In the genomic region with DNA sequence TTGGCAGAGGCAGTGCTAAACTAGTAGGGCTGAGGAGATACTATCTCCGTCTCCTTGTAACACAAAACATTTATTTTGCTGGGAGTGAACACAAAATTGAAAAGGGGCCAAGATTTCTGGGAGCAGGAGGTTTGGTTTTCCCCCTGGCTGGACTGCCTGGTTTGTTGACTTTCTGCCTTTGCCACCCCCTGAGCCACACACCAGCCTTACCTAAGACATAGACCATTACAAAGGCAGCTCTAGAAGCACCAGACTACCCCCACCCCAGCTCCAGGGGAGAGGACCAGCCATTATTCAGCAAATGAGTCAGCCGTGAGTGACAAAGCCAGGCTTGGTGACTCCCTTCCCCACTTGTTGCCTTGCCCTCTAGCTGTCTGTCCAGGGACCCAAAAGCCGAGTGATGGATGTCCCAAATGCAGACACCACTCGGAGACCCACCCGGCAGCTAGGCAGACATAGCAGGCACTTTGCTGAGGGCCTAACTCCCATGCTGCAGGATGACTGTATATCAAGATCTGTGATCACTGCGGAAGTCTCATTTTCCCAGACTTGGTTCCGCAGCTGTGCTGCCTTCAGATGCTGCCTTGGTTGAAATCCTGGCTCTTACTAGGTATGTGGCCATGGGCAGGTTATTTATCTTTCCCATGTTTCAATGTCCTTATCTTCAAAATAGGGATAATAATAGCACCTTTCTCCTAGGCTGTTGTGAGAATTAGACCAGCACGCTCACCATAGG, we compare ENCODE assay signal across 9 cellular contexts. TPM values are rescaled to one million over a fixed set of nuclear protein-coding genes. Genes with fewer than 3 reads are reported as not detected.
DNase-seq lines count a peak whose midpoint lies in the region; ATAC-seq and TF ChIP-seq lines count a peak whose summit lies in the region.
"Had no signal": no experiment of that assay in that cellular context is flagged by ENCODE, and none has a peak within 500 bp of the region (broad histone marks: within the 10 kb centered on the region; RNA-seq: fewer than 3 reads in every experiment).

No MANE protein-coding gene starts in this region.

- ATAC-seq in left ventricle myocardium superior: peak; percentile 43
- no peak for ATAC-seq in GM21423 (IDR thresholded peaks at IDR 0.05; ENCODE audit: unreplicated experiment)
- no peak for ATAC-seq in GM21786 (IDR thresholded peaks at IDR 0.05; ENCODE audit: unreplicated experiment)

- H3K4ac ChIP-seq in H9 (ENCODE audit: low read depth, low read length): no peak overlapping the region

- H3K4me1 ChIP-seq in H9 (ENCODE audit: insufficient read depth, low read length): peaks cover 23% of the 10 kb centered on the region
- peaks cover 0 to 42% (median 30%) of the 10 kb centered on the region in 4 donors for H3K4me1 ChIP-seq in sigmoid colon
- H3K4me1 ChIP-seq in spleen: peaks cover 0 to 3% (median 0%) of the 10 kb centered on the region in 6 donors

- no peak overlapping the region for H2BK12ac ChIP-seq in H9 (ENCODE audit: insufficient read length, low read depth, low read length)

- WGBS in H9 (ENCODE audit: extremely low coverage, insufficient read length, low lambda C conversion rate): no CpG with 5 or more reads among the region's 8 CpGs
- WGBS in sigmoid colon, 2 donors: 72 to 82% methylated on average over 8 of the region's 8 CpGs
- whole genome bisulfite sequencing in spleen, 5 donors: 78 to 84% (median 81%) methylated on average over 8 of the region's 8 CpGs

- no peak overlapping the region for H2BK120ac ChIP-seq in H9 (ENCODE audit: low read depth, low read length, poor library complexity, severe bottlenecking)

- H3K23me2 ChIP-seq in H9 (ENCODE audit: insufficient read length, low read depth, low read length, poor library complexity, severe bottlenecking): no peaks in the 10 kb centered on the region

- no peaks in the 10 kb centered on the region; a peak in 1 of 5 replicates for H3K9me3 Mint-ChIP-seq in H9

- H3K23ac ChIP-seq in H9 (ENCODE audit: insufficient read length, low read depth, low read length): no peak overlapping the region

- intact Hi-C loops in left ventricle myocardium superior (cut with micrococcal nuclease) (no loop called here), sigmoid colon (cut with DNase I) (no loop called here), spleen (cut with DNase I; ENCODE audit: low total_unique reads) (no loop called here)

- H4K5ac ChIP-seq in H9 (ENCODE audit: insufficient read length, low read depth, low read length): no peak overlapping the region

- H3K9ac ChIP-seq in H9 (ENCODE audit: extremely low read depth, insufficient read length, low read length): no peak overlapping the region

- no peak overlapping the region for H3K4me2 ChIP-seq in H9 (ENCODE audit: insufficient read depth, insufficient read length, low read length)

- DNase-seq in H9 (no peak), NCI-H69 (lab: John Stamatoyannopoulos, UW) (peak; percentile 85), left ventricle myocardium superior (no peak), sigmoid colon (no peak), spleen (no peak)
- DNase-seq: activated CD4-positive, alpha-beta T cell treated with anti-CD3 and anti-CD28 coated beads for 4 hours had no signal

- TF ChIP-seq CTCF in H9 (conservative IDR thresholded peaks at IDR 0.05) (no peak), sigmoid colon (IDR thresholded peaks at IDR 0.05) (no peak), spleen (IDR thresholded peaks at IDR 0.05 in 8 of 11, conservative IDR thresholded peaks at IDR 0.05 in 3 of 11) (no peak)

- H3K27ac Mint-ChIP-seq in H9: peak overlapping the region; percentile 84 to 93 (median 92)

- peaks cover 58 to 77% of the 10 kb centered on the region in 2 experiments for H3K4me1 Mint-ChIP-seq in H9

- H3K36me3 Mint-ChIP-seq in H9 (ENCODE audit: insufficient read depth in 1 of 3, low read depth in 3 of 3): no peaks in the 10 kb centered on the region

- H4K20me1 ChIP-seq in H9 (ENCODE audit: control insufficient read depth, insufficient read depth, insufficient read length): no peaks in the 10 kb centered on the region

- no peak overlapping the region for H4K91ac ChIP-seq in H9 (ENCODE audit: insufficient read length, low read depth, low read length)

- H2BK15ac ChIP-seq in H9 (ENCODE audit: low read depth, low read length): no peak overlapping the region

- H3K79me2 ChIP-seq in H9 (ENCODE audit: insufficient read depth, low read length): no peaks in the 10 kb centered on the region

- peak overlapping the region; percentile 22 to 42; a peak in 3 of 5 replicates for H3K4me3 Mint-ChIP-seq in H9

- H3K4me3 ChIP-seq in sigmoid colon: no peak overlapping the region
- no peak overlapping the region for H3K4me3 ChIP-seq in spleen

- no peak overlapping the region for H2AFZ ChIP-seq in H9 (ENCODE audit: low read length)

- no peak overlapping the region for H2AK5ac ChIP-seq in H9 (ENCODE audit: insufficient read length, low read length)

- TF ChIP-seq POLR2A in sigmoid colon (IDR thresholded peaks at IDR 0.05): no peak
- no peak for TF ChIP-seq POLR2A in spleen (IDR thresholded peaks at IDR 0.05)

- no peaks in the 10 kb centered on the region for H3K79me1 ChIP-seq in H9 (ENCODE audit: insufficient read depth, low read depth, low read length, poor library complexity, severe bottlenecking)

- TF ChIP-seq EP300 in sigmoid colon (IDR thresholded peaks at IDR 0.05): no peak

- no peaks in the 10 kb centered on the region for H3K27me3 ChIP-seq in H9 (ENCODE audit: insufficient read depth, low read length)
- H3K27me3 ChIP-seq in sigmoid colon: no peaks in the 10 kb centered on the region
- H3K27me3 ChIP-seq in spleen (replicated peaks in 1 of 7): peaks cover 0 to 21% (median 0%) of the 10 kb centered on the region in 7 donors

- no peak overlapping the region for H4K8ac ChIP-seq in H9 (replicated peaks; ENCODE audit: insufficient read length, low read depth, low read length)

- H3K27ac ChIP-seq in H9 (ENCODE audit: insufficient read length, low read depth, low read length): no peak overlapping the region
- peak overlapping the region in 3 of 4 donors; percentile 73 to 78 (median 77) for H3K27ac ChIP-seq in sigmoid colon
- no peak overlapping the region for H3K27ac ChIP-seq in spleen
- H3K27ac ChIP-seq: HL-60 had no signal

- H2BK5ac ChIP-seq in H9 (ENCODE audit: insufficient read length, low read length): no peak overlapping the region

- H3K36me3 ChIP-seq in sigmoid colon: no peaks in the 10 kb centered on the region
- H3K36me3 ChIP-seq in spleen: no peaks in the 10 kb centered on the region

- no peak overlapping the region for H3T11ph ChIP-seq in H9 (ENCODE audit: low read length)

- H3K9me3 ChIP-seq in H9 (ENCODE audit: control insufficient read depth, low read depth, low read length): no peaks in the 10 kb centered on the region
- no peaks in the 10 kb centered on the region for H3K9me3 ChIP-seq in sigmoid colon
- no peaks in the 10 kb centered on the region for H3K9me3 ChIP-seq in spleen

- 0 out of 2 replicates have a peak overlapping the region, but pooled peaks have one; percentile 30 for H3K14ac ChIP-seq in H9 (ENCODE audit: insufficient read depth, low read length)

- H2BK20ac ChIP-seq in H9 (ENCODE audit: low read depth, low read length, poor library complexity, severe bottlenecking): no peak overlapping the region

- no peaks in the 10 kb centered on the region; the same call in 1 of the 2 replicates for H3K27me3 Mint-ChIP-seq in H9 (ENCODE audit: low read depth)

- no peak overlapping the region for H3K18ac ChIP-seq in H9 (ENCODE audit: insufficient read length, low read depth, low read length)

- no peak overlapping the region for H3K56ac ChIP-seq in H9 (ENCODE audit: insufficient read length, low read depth, low read length)

RNA-seq across cellular contexts. Expression of a gene that starts 17.7 kb away (rescaled TPM):
- 16.0 and 17.2 TPM in 2 replicates for total RNA-seq in H9 (2021)
- 15.9 TPM for total RNA-seq in left ventricle myocardium superior
- total RNA-seq in sigmoid colon: 10 to 100 TPM; 48.9 to 88.1 (median 66.3) TPM
- polyA plus RNA-seq in sigmoid colon: 1 to 10 TPM in 1 of 3 donors, under 1 TPM in 2; under 0.01 to 3.4 (median 0.60) TPM
- total RNA-seq in spleen: 1 to 10 TPM; 1.8 to 5.3 (median 3.6) TPM
- under 1 TPM; 0.30 to 0.58 (median 0.45) TPM for polyA plus RNA-seq in spleen

Comparison
In these comparisons a context has a peak if more than half of its experiments do, and no peak if none do; other contexts are left out.
1. H3K27ac ChIP-seq: peak in sigmoid colon (3 of 4); none in H9 (single experiment) and spleen (0 of 8).